ENCODE assay signal across 10 cellular contexts in the genomic region with DNA sequence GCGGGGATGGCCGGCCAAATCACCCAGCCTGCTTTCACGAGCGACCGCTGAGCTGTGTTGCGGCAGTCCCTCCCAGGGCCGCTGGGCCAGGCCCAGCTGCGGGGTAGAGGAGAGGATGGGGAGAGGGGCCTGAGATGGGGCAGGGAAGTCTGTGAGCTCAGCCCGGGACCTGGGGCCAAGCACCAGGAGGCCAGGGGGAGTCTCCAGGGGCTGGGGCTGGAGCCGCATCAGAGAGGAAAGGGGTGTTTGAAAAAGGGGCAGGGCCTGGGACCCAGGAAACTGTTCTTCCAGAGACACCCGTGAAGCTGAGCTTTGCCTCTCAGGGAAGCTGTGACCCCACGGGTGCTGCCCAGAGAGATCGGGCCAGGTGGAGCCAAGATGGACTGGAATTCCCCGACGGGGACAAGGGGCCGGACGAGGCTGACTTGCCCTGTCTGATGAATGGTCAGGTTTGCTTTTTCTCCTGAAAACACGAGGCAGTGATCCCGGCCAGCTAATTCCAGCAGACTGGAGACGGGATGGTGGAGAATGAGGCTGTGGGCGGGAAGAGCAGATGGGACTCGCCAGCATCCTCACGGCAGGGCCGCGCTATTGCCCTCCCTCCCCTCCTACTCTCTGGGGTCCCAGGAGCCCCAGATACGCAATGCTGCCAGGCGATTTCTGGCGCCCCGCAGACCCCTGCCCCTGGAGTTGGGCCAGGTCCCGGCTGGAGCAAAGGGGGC. TPM values are rescaled to one million over a fixed set of nuclear protein-coding genes. Genes with fewer than 3 reads are reported as not detected.
DNase-seq lines count a peak whose midpoint lies in the region; ATAC-seq, FAIRE-seq and TF ChIP-seq lines count a peak whose summit lies in the region.
"Had no signal": no experiment of that assay in that cellular context is flagged by ENCODE, and none has a peak within 500 bp of the region (broad histone marks: within the 10 kb centered on the region; RNA-seq: fewer than 3 reads in every experiment).

No MANE protein-coding gene starts in this region.

- TF ChIP-seq RAD21 in A549 (conservative IDR thresholded peaks at IDR 0.05 in 1 of 2, IDR thresholded peaks at IDR 0.05 in 1 of 2): no peak

- H3K4me3 ChIP-seq in A549: peak overlapping the region; percentile 28
- no peak overlapping the region; the same call in 1 of the 2 replicates for H3K4me3 ChIP-seq in MM.1S (ENCODE audit: low read length)
- no peak overlapping the region for H3K4me3 ChIP-seq in endothelial cell of umbilical vein (replicated peaks in 1 of 3; ENCODE audit: insufficient read depth in 1 of 3, low read depth in 1 of 3, low read length in 3 of 3)

- peak; percentile 48 to 54 for DNase-seq in A549 (ENCODE audit: low read depth in 1 of 2, low spot score in 1 of 2)
- no peak for DNase-seq in MM.1S
- peak; percentile 75 for DNase-seq in endothelial cell of umbilical vein (ENCODE audit: low read depth, low spot score)
- DNase-seq in NCI-H2107 treated with DMSO at 0.1 percent for 48 hours (lab: John Stamatoyannopoulos, UW; ENCODE audit: unreplicated experiment): no peak
- no peak for DNase-seq in NCI-H2196 treated with DMSO at 0.1 percent for 48 hours (lab: John Stamatoyannopoulos, UW; ENCODE audit: unreplicated experiment)
- no peak for DNase-seq in GM19240 (ENCODE audit: insufficient read length, low spot score)
- no peak for DNase-seq in activated T-cell treated with anti-CD3 and anti-CD28 coated beads for 4 hours
- DNase-seq: SHP77 treated with DMSO at 0.1 percent for 48 hours had no signal

- H2AFZ ChIP-seq in MM.1S (ENCODE audit: low read length) (no peak overlapping the region), endothelial cell of umbilical vein (ENCODE audit: low read depth, low read length) (no peak overlapping the region)

- H3K4me1 ChIP-seq in A549: peaks cover 67% of the 10 kb centered on the region
- no peaks in the 10 kb centered on the region for H3K4me1 ChIP-seq in MM.1S (ENCODE audit: low read length)
- peaks cover 42% of the 10 kb centered on the region for H3K4me1 ChIP-seq in endothelial cell of umbilical vein (ENCODE audit: control insufficient read depth, extremely low read depth, insufficient read depth, low read length)

- POLR2A ChIA-PET in A549 (lab: Yijun Ruan, JAX): interaction anchor here (0.6 kb wide), 1 partner anchor 74 kb away, joined by 4 read pairs; no protein-coding TSS in a partner anchor
- POLR2A ChIA-PET in endothelial cell of umbilical vein (lab: Charles Lee): interaction anchor here (0.8 kb wide), 1 partner anchor 9 kb away, joined by 3 read pairs; no protein-coding TSS in a partner anchor

- BruUV-seq in endothelial cell of umbilical vein (replicated peaks; lab: Mats Ljungman, UMichigan): TSS peak; percentile 61

- H3K27me3 ChIP-seq in MM.1S (replicated peaks; ENCODE audit: insufficient read depth, low read length) (peaks cover 100% of the 10 kb centered on the region), endothelial cell of umbilical vein (ENCODE audit: control insufficient read depth in 2 of 2, insufficient read depth in 2 of 2, low read length in 2 of 2) (no peaks in the 10 kb centered on the region)

- dilution Hi-C loops in endothelial cell of umbilical vein (cut with MboI; ENCODE audit: extremely low pct_ligation_motif_present, low sequenced_read_pairs): no loop called here

- no peaks in the 10 kb centered on the region for H3K9me1 ChIP-seq in endothelial cell of umbilical vein (replicated peaks; ENCODE audit: control insufficient read depth, extremely low read depth, insufficient read depth, low read length)

- H3F3A ChIP-seq in MM.1S (ENCODE audit: insufficient read depth, low read length): no peaks in the 10 kb centered on the region

- H3K9ac ChIP-seq in MM.1S (ENCODE audit: low read length): no peak overlapping the region
- H3K9ac ChIP-seq in endothelial cell of umbilical vein (replicated peaks; ENCODE audit: extremely low read depth, insufficient read depth, low read length): peak overlapping the region; percentile 81

- TF ChIP-seq POLR2A in A549 (IDR thresholded peaks at IDR 0.05; ENCODE audit: low read length): no peak
- TF ChIP-seq POLR2A in endothelial cell of umbilical vein (IDR thresholded peaks at IDR 0.05; ENCODE audit: low read depth, low read length): no peak

- H3K27me3 Mint-ChIP-seq in nephron (ENCODE audit: low read depth): peaks cover 10% of the 10 kb centered on the region

- H3K4me3 Mint-ChIP-seq in nephron: peak overlapping the region in 1 of 3 experiments; percentile 8

- H3K9me3 ChIP-seq in A549: no peaks in the 10 kb centered on the region
- no peaks in the 10 kb centered on the region for H3K9me3 ChIP-seq in MM.1S (replicated peaks; ENCODE audit: insufficient read depth, low read length)
- H3K9me3 ChIP-seq in endothelial cell of umbilical vein (replicated peaks; ENCODE audit: control insufficient read depth, insufficient read depth, low read length): no peaks in the 10 kb centered on the region

- no peaks in the 10 kb centered on the region for H3K9me2 ChIP-seq in MM.1S (replicated peaks; ENCODE audit: insufficient read depth, low read length)

- TF ChIP-seq CTCF in A549 (IDR thresholded peaks at IDR 0.05): no peak
- no peak for TF ChIP-seq CTCF in MM.1S (IDR thresholded peaks at IDR 0.05; ENCODE audit: low read length)
- TF ChIP-seq CTCF in endothelial cell of umbilical vein (IDR thresholded peaks at IDR 0.05; ENCODE audit: extremely low read depth in 1 of 2, insufficient read depth in 1 of 2, low read depth in 1 of 2, low read length in 2 of 2): no peak
- no peak for TF ChIP-seq CTCF in nephron (IDR thresholded peaks at IDR 0.05; ENCODE audit: unreplicated experiment in 3 of 3)

- peak; percentile 61 to 65 for ATAC-seq in A549

- H3K9me3 Mint-ChIP-seq in nephron: no peaks in the 10 kb centered on the region

- CTCF ChIA-PET in A549 (lab: Yijun Ruan, JAX) (interaction anchor here (0.9 to 3.2 kb wide), 3 partner anchors 41 to 456 kb away, joined by 4 to 8 read pairs (median 4); no protein-coding TSS in a partner anchor), endothelial cell of umbilical vein (lab: Charles Lee) (interaction anchor here (0.7 to 2.6 kb wide), 6 partner anchors 42 to 225 kb away, joined by 3 to 13 read pairs (median 6); no protein-coding TSS in a partner anchor)

- WGBS in A549 (ENCODE audit: missing lambda C conversion rate): 22% methylated on average over 15 of the region's 30 CpGs

- H4K20me1 ChIP-seq in MM.1S (ENCODE audit: insufficient read depth, low read length) (no peaks in the 10 kb centered on the region), endothelial cell of umbilical vein (replicated peaks; ENCODE audit: control insufficient read depth, extremely low read depth, insufficient read depth, low read length) (no peaks in the 10 kb centered on the region)

- no peaks in the 10 kb centered on the region for H3K79me2 ChIP-seq in MM.1S (ENCODE audit: low read length)
- H3K79me2 ChIP-seq in endothelial cell of umbilical vein (ENCODE audit: control insufficient read depth, insufficient read depth, low read length): no peaks in the 10 kb centered on the region

- intact Hi-C loops in endothelial cell of umbilical vein (cut with micrococcal nuclease): loop anchor here (1.0 to 2.0 kb wide), 5 partner anchors 22 to 75 kb away; no protein-coding TSS in a partner anchor

- H3K36me3 ChIP-seq in MM.1S (replicated peaks; ENCODE audit: insufficient read depth, low read length) (no peaks in the 10 kb centered on the region), endothelial cell of umbilical vein (ENCODE audit: control insufficient read depth in 2 of 2, extremely low read depth in 1 of 2, insufficient read depth in 2 of 2, low read length in 2 of 2) (no peaks in the 10 kb centered on the region)

- peaks cover 20% of the 10 kb centered on the region for H3K4me1 Mint-ChIP-seq in nephron

- H3K4me2 ChIP-seq in A549 (peak overlapping the region; percentile 75), MM.1S (ENCODE audit: low read depth, low read length) (peak overlapping the region; percentile 32), endothelial cell of umbilical vein (ENCODE audit: insufficient read depth, low read length) (peak overlapping the region; percentile 2)

- peak overlapping the region; percentile 98 to 99 for H3K27ac ChIP-seq in A549
- H3K27ac ChIP-seq in MM.1S (ENCODE audit: low read length): no peak overlapping the region
- H3K27ac ChIP-seq in endothelial cell of umbilical vein (ENCODE audit: insufficient read depth, low read depth, low read length): peak overlapping the region; percentile 96

- no peaks in the 10 kb centered on the region for H3K36me3 Mint-ChIP-seq in nephron (ENCODE audit: low read depth)

- TF ChIP-seq EP300 in A549 (IDR thresholded peaks at IDR 0.05): no peak

- peak overlapping the region; percentile 47 to 94 (median 92) for H3K27ac Mint-ChIP-seq in nephron

- FAIRE-seq in A549 (lab: Jason Lieb, UNC) (no peak), endothelial cell of umbilical vein (lab: Jason Lieb, UNC) (no peak)
- FAIRE-seq: colon had no signal

TF ChIP-seq in A549, 52 proteins besides CTCF, POLR2A, EP300 and RAD21 (continues in another document):
- TF ChIP-seq FOSL2 (IDR thresholded peaks at IDR 0.05): no peak
- TF ChIP-seq FOSL2 (CRISPR knock-in tag; IDR thresholded peaks at IDR 0.05): no peak

TF ChIP-seq in endothelial cell of umbilical vein, 7 proteins besides CTCF, POLR2A, EP300 and RAD21 (continues in another document):
- TF ChIP-seq JUN (IDR thresholded peaks at IDR 0.05; ENCODE audit: borderline replicate concordance, insufficient read depth, insufficient read length, low read depth): no peak
- no peak for TF ChIP-seq FOS (IDR thresholded peaks at IDR 0.05; ENCODE audit: borderline replicate concordance, insufficient read depth, low read length)
- TF ChIP-seq, protein P1, sequence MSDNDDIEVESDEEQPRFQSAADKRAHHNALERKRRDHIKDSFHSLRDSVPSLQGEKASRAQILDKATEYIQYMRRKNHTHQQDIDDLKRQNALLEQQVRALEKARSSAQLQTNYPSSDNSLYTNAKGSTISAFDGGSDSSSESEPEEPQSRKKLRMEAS (IDR thresholded peaks at IDR 0.05; ENCODE audit: insufficient read depth, insufficient read length): no peak
- no peak for TF ChIP-seq MYC (IDR thresholded peaks at IDR 0.05; ENCODE audit: low read depth, low read length)

RNA-seq across cellular contexts. Expression of a gene that starts 40.3 kb away (rescaled TPM):
- polyA plus RNA-seq in A549 (2011; rRNA removed) (17.3 and 19.0 TPM in 2 replicates), A549 (2017; fragmentation: RNase III; extraction: RNeasy Plus Mini Kit Qiagen cat#74134 plus additional on column Dnase treatment) (76.7 to 89.7 TPM (median 88.4 TPM) in 3 replicates), endothelial cell of umbilical vein (198 and 296 TPM in 2 replicates)
- 47.3 and 74.4 TPM in 2 replicates for polyA plus RNA-seq in A549 (2012; cell fraction: cytosol; rRNA removed)
- polyA plus RNA-seq in A549 (2012; cell fraction: nucleus; rRNA removed): 362 and 470 TPM in 2 replicates
- polyA minus RNA-seq in A549 (2011; rRNA and poly(A)+ RNA removed): 8.7 and 14.0 TPM in 2 replicates
- 252 and 274 TPM in 2 replicates for total RNA-seq in endothelial cell of umbilical vein
- 141 and 210 TPM in 2 replicates for polyA plus RNA-seq in endothelial cell of umbilical vein (2011; cell fraction: cytosol; rRNA removed)
- polyA plus RNA-seq in endothelial cell of umbilical vein (2011; cell fraction: nucleus; rRNA removed): 261 and 289 TPM in 2 replicates
- polyA plus RNA-seq in endothelial cell of umbilical vein (2012): 99.3 and 197 TPM in 2 replicates
- 51.4 and 59.0 TPM in 2 replicates for polyA minus RNA-seq in endothelial cell of umbilical vein
- not detected for polyA minus RNA-seq in endothelial cell of umbilical vein (2011; cell fraction: cytosol; rRNA and poly(A)+ RNA removed)
- polyA minus RNA-seq in endothelial cell of umbilical vein (2011; cell fraction: nucleus; rRNA and poly(A)+ RNA removed): 37.0 and 65.1 TPM in 2 replicates

Comparison
In these comparisons a context has a peak if more than half of its experiments do, and no peak if none do; other contexts are left out.
1. DNase-seq: peak in A549 (2 of 2) and endothelial cell of umbilical vein (single experiment); none in MM.1S (single experiment), NCI-H2107 treated with DMSO at 0.1 percent for 48 hours (single experiment), NCI-H2196 treated with DMSO at 0.1 percent for 48 hours (single experiment), GM19240 (single experiment) and activated T-cell treated with anti-CD3 and anti-CD28 coated beads for 4 hours (single experiment).
2. H3K4me2 ChIP-seq: peak in every context shown above with its lines; median percentile 75 in A549; 32 in MM.1S; 2 in endothelial cell of umbilical vein.